Comparison of ENCODE assay signal across 31 cellular contexts in genomic region chr13:110897024-110897423, GRCh38.
"Had no signal": no experiment of that assay in that cellular context is flagged by ENCODE, and none has a peak within 500 bp of the region (broad histone marks: within the 10 kb centered on the region; RNA-seq: fewer than 3 reads in every experiment).

No MANE protein-coding gene starts in this region.

- H3K27me3 ChIP-seq: MG63, Peyer's patch had no signal

- H3K4me1 ChIP-seq: Peyer's patch had no signal

- H3K4me1 Mint-ChIP-seq: brain had no signal

- H3K9me3 ChIP-seq: MG63, Peyer's patch had no signal

- H3K27me3 Mint-ChIP-seq: activated CD4-positive, alpha-beta memory T cell treated with anti-CD3 and anti-CD28 coated beads for 36 hours; activated naive CD4-positive, alpha-beta T cell treated with anti-CD3 and anti-CD28 coated beads, Interleukin-2, amount 50 U/mL, for 24 hours; T-cell had no signal

- H3K4me3 Mint-ChIP-seq: activated CD4-positive, alpha-beta memory T cell treated with anti-CD3 and anti-CD28 coated beads for 36 hours; activated naive CD4-positive, alpha-beta T cell treated with anti-CD3 and anti-CD28 coated beads, Interleukin-2, amount 50 U/mL, for 24 hours; activated T-cell treated with anti-CD3 and anti-CD28 coated beads, Interleukin-2, amount 50 U/mL, for 72 hours; brain; T-cell had no signal

- H3K27ac ChIP-seq: Peyer's patch, RWPE1 had no signal

- H3K27ac Mint-ChIP-seq: activated CD4-positive, alpha-beta memory T cell treated with anti-CD3 and anti-CD28 coated beads for 36 hours; activated naive CD4-positive, alpha-beta T cell treated with anti-CD3 and anti-CD28 coated beads, Interleukin-2, amount 50 U/mL, for 24 hours; activated T-cell treated with anti-CD3 and anti-CD28 coated beads, Interleukin-2, amount 50 U/mL, for 72 hours; activated T-helper 2 cell treated with anti-CD3 and anti-CD28 coated beads, Interferon-gamma antibody, Interleukin-2, Interleukin-4, amounts not matched to agents 10 μg/mL and 5 μg/mL and 100 μg/mL, durations not matched to agents 14 hours and 24 hours and 36 hours had no signal

- H3K9me3 Mint-ChIP-seq: activated CD4-positive, alpha-beta memory T cell treated with anti-CD3 and anti-CD28 coated beads for 36 hours; activated naive CD4-positive, alpha-beta T cell treated with anti-CD3 and anti-CD28 coated beads, Interleukin-2, amount 50 U/mL, for 24 hours; activated T-cell treated with anti-CD3 and anti-CD28 coated beads, Interleukin-2, amount 50 U/mL, for 72 hours; activated T-helper 2 cell treated with anti-CD3 and anti-CD28 coated beads, Interferon-gamma antibody, Interleukin-2, Interleukin-4, amounts not matched to agents 10 μg/mL and 5 μg/mL and 100 μg/mL, durations not matched to agents 14 hours and 24 hours and 36 hours; brain; T-cell had no signal

- DNase-seq: activated CD4-positive, alpha-beta memory T cell treated with anti-CD3 and anti-CD28 coated beads for 36 hours; activated CD4-positive, alpha-beta T cell treated with anti-CD3 and anti-CD28 coated beads for 4 hours; activated CD4-positive, alpha-beta T cell treated with anti-CD3 and anti-CD28 coated beads, Interleukin-2, amount 50 U/mL, for 1 hour; activated CD4-positive, CD25-positive, alpha-beta regulatory T cell treated with anti-CD3 and anti-CD28 coated beads, Interleukin-2, amount 50 U/mL, for 72 hours; activated gamma-delta T cell; activated naive CD4-positive, alpha-beta T cell treated with Interleukin-2 at 50 U/mL for 16 hours; activated T-cell treated with anti-CD3 and anti-CD28 coated beads, Interleukin-2, amount 50 U/mL, for 1 hour; activated T-cell treated with anti-CD3 and anti-CD28 coated beads, Interleukin-2, amount 50 U/mL, for 72 hours; anterior cingulate cortex; central memory CD4-positive, alpha-beta T cell; Kasumi-1; MG63; NCI-H1048; NCI-H1105 treated with DMSO at 0.1 percent for 48 hours; NCI-H1436; NCI-H1694; NCI-H1930; NCI-H345; NCI-H524 treated with DMSO at 0.1 percent for 48 hours; PC-3; Peyer's patch; SIG-M5; T-cell; T-helper 2 cell; T-helper 9 cell had no signal

- ATAC-seq: activated T-cell treated with anti-CD3 and anti-CD28 coated beads, Interleukin-2, amount 50 U/mL, for 72 hours; PC-3; Right ventricle myocardium inferior; SK-N-SH treated with all-trans-retinoic acid at 6 μM for 48 hours; T-cell had no signal

- H3K4me3 ChIP-seq: MG63, Peyer's patch had no signal
